ENCODE assay signal across 10 cellular contexts in genomic region chr17:57993471-57994365, GRCh38. TPM values are rescaled to one million over a fixed set of nuclear protein-coding genes. Genes with fewer than 3 reads are reported as not detected.
DNase-seq lines count a peak whose midpoint lies in the region; ATAC-seq, FAIRE-seq and TF ChIP-seq lines count a peak whose summit lies in the region.
"Had no signal": no experiment of that assay in that cellular context is flagged by ENCODE, and none has a peak within 500 bp of the region (broad histone marks: within the 10 kb centered on the region; RNA-seq: fewer than 3 reads in every experiment).

No MANE protein-coding gene starts in this region.

- H3K9me3 ChIP-seq in naive thymus-derived CD4-positive, alpha-beta T cell (ENCODE audit: control insufficient read depth in 2 of 3, low read length in 3 of 3) = no peaks in the 10 kb centered on the region
- H3K9me3 ChIP-seq: thoracic aorta had no signal

- H3K4me1 Mint-ChIP-seq in WTC11 = peaks cover 61% of the 10 kb centered on the region
- H3K4me1 Mint-ChIP-seq in naive thymus-derived CD4-positive, alpha-beta T cell = peaks cover 18 to 64% (median 57%) of the 10 kb centered on the region in 7 donors

- peak; percentile 7; the same call in 1 of the 2 replicates for ATAC-seq in WTC11
- ATAC-seq in naive thymus-derived CD4-positive, alpha-beta T cell = no peak
- ATAC-seq in GM21390 (IDR thresholded peaks at IDR 0.05; ENCODE audit: unreplicated experiment) = no peak

- intact Hi-C loops in naive thymus-derived CD4-positive, alpha-beta T cell (cut with micrococcal nuclease) = no loop called here
- intact Hi-C loops in posterior cingulate gyrus (cut with DNase I) = no loop called here

- H3K27me3 ChIP-seq in naive thymus-derived CD4-positive, alpha-beta T cell (ENCODE audit: control insufficient read depth in 2 of 2, insufficient read depth in 2 of 2, low read length in 2 of 2) = no peaks in the 10 kb centered on the region

- H3K36me3 ChIP-seq in naive thymus-derived CD4-positive, alpha-beta T cell (ENCODE audit: control insufficient read depth in 2 of 3, insufficient read depth in 3 of 3, low read length in 3 of 3) = no peaks in the 10 kb centered on the region
- H3K36me3 ChIP-seq: thoracic aorta had no signal

- peaks cover 4 to 24% of the 10 kb centered on the region in 2 donors for H3K4me1 ChIP-seq in naive thymus-derived CD4-positive, alpha-beta T cell (ENCODE audit: control insufficient read depth in 2 of 2, insufficient read depth in 2 of 2, low read length in 2 of 2)

- peak overlapping the region; percentile 44 for H3K27ac Mint-ChIP-seq in WTC11
- peak overlapping the region; percentile 22 to 90 (median 76) for H3K27ac Mint-ChIP-seq in naive thymus-derived CD4-positive, alpha-beta T cell

- H3K9me3 Mint-ChIP-seq in WTC11 = no peaks in the 10 kb centered on the region
- peaks cover 0 to 4% (median 0%) of the 10 kb centered on the region in 11 donors for H3K9me3 Mint-ChIP-seq in naive thymus-derived CD4-positive, alpha-beta T cell

- CTCF ChIA-PET in WTC11 (lab: Charles Lee) = interaction anchor here (0.6 to 11.1 kb wide), 11 partner anchors 9 to 160 kb away, joined by 3 to 207 read pairs (median 5); no protein-coding TSS in a partner anchor
- CTCF ChIA-PET in naive thymus-derived CD4-positive, alpha-beta T cell (lab: Charles Lee) = interaction anchor here (0.5 to 2.1 kb wide), 2 partner anchors 8 to 129 kb away, joined by 5 to 6 read pairs; no protein-coding TSS in a partner anchor

- POLR2A ChIA-PET in WTC11 (lab: Charles Lee) = interaction anchor here (0.6 to 1.3 kb wide), 7 partner anchors 38 to 135 kb away, joined by 3 to 5 read pairs (median 3); partner anchors contain the start of gene CUEDC1
- POLR2A ChIA-PET in naive thymus-derived CD4-positive, alpha-beta T cell (lab: Charles Lee) = interaction anchor here (0.7 to 11.2 kb wide), 8 partner anchors 9 to 142 kb away, joined by 3 to 113 read pairs (median 4); partner anchors contain the start of gene SRSF1

- FAIRE-seq in GM12891 (lab: Jason Lieb, UNC) = no peak
- FAIRE-seq: islet of Langerhans had no signal

- H3K27ac ChIP-seq in naive thymus-derived CD4-positive, alpha-beta T cell (ENCODE audit: low read depth, low read length) = peak overlapping the region; percentile 34

- peak; percentile 70 for TF ChIP-seq POLR2A in GM12891 (IDR thresholded peaks at IDR 0.05; ENCODE audit: low read depth, low read length)

- no peaks in the 10 kb centered on the region for H3K27me3 Mint-ChIP-seq in WTC11 (ENCODE audit: low read depth)
- no peaks in the 10 kb centered on the region for H3K27me3 Mint-ChIP-seq in naive thymus-derived CD4-positive, alpha-beta T cell

- DNase-seq in GM12891 (ENCODE audit: insufficient read length, low spot score) (no peak), NCI-H1417 (lab: John Stamatoyannopoulos, UW) (peak; percentile 66 to 91 (median 74)), WTC11 (ENCODE audit: low spot score) (no peak), posterior cingulate gyrus (no peak)
- DNase-seq in naive thymus-derived CD4-positive, alpha-beta T cell = no peak
- no peak for DNase-seq in stimulated activated CD4-positive, alpha-beta T cell treated with anti-CD3 and anti-CD28 coated beads, Interleukin-4, amount 100 ng/mL, for 24 hours
- DNase-seq in activated CD4-positive, alpha-beta T cell treated with anti-CD3 and anti-CD28 coated beads for 1 hour = no peak

- peaks cover 10% of the 10 kb centered on the region for H3K36me3 Mint-ChIP-seq in WTC11
- H3K36me3 Mint-ChIP-seq in naive thymus-derived CD4-positive, alpha-beta T cell = peaks cover 0 to 5% (median 0%) of the 10 kb centered on the region in 5 donors

- H3K4me3 ChIP-seq in naive thymus-derived CD4-positive, alpha-beta T cell (ENCODE audit: low read length) = no peak overlapping the region
- H3K4me3 ChIP-seq: thoracic aorta had no signal

- H3K4me3 Mint-ChIP-seq in WTC11 = no peak overlapping the region
- peak overlapping the region in 4 of 10 donors; percentile 24 to 45 (median 38) for H3K4me3 Mint-ChIP-seq in naive thymus-derived CD4-positive, alpha-beta T cell

- TF ChIP-seq CTCF in WTC11 (IDR thresholded peaks at IDR 0.05) = no peak

TF ChIP-seq in GM12891, 5 proteins besides CTCF, POLR2A, EP300 and RAD21:
- TF ChIP-seq PAX5 (IDR thresholded peaks at IDR 0.05; ENCODE audit: insufficient read depth, low read length, severe bottlenecking) (no peak), TAF1 (IDR thresholded peaks at IDR 0.05; ENCODE audit: low read depth, low read length) (no peak), SPI1 (IDR thresholded peaks at IDR 0.05; ENCODE audit: low read depth, low read length) (peak; percentile 74), POLR2AphosphoS5 (IDR thresholded peaks at IDR 0.05; ENCODE audit: low read depth, low read length) (peak; percentile 81), POU2F2 (IDR thresholded peaks at IDR 0.05; ENCODE audit: low read depth, low read length) (0 out of 2 replicates have a peak, but pooled peaks have one; percentile 31)

TF ChIP-seq in WTC11, 78 proteins besides CTCF, POLR2A, EP300 and RAD21 (continues in another document):
- TF ChIP-seq ZBTB43 (CRISPR knock-in tag; IDR thresholded peaks at IDR 0.05) (no peak), JUN (CRISPR knock-in tag; IDR thresholded peaks at IDR 0.05) (no peak), ZNF263 (CRISPR knock-in tag; IDR thresholded peaks at IDR 0.05; ENCODE audit: low read depth) (no peak), NFATC4 (CRISPR knock-in tag; IDR thresholded peaks at IDR 0.05) (peak; percentile 3; the same call in 1 of the 2 replicates), AR (CRISPR knock-in tag; IDR thresholded peaks at IDR 0.05) (no peak), PRRX2 (CRISPR knock-in tag; IDR thresholded peaks at IDR 0.05) (0 out of 2 replicates have a peak, but pooled peaks have one; percentile 61), ZNF423 (CRISPR knock-in tag; IDR thresholded peaks at IDR 0.05) (no peak)
- TF ChIP-seq, protein P1, sequence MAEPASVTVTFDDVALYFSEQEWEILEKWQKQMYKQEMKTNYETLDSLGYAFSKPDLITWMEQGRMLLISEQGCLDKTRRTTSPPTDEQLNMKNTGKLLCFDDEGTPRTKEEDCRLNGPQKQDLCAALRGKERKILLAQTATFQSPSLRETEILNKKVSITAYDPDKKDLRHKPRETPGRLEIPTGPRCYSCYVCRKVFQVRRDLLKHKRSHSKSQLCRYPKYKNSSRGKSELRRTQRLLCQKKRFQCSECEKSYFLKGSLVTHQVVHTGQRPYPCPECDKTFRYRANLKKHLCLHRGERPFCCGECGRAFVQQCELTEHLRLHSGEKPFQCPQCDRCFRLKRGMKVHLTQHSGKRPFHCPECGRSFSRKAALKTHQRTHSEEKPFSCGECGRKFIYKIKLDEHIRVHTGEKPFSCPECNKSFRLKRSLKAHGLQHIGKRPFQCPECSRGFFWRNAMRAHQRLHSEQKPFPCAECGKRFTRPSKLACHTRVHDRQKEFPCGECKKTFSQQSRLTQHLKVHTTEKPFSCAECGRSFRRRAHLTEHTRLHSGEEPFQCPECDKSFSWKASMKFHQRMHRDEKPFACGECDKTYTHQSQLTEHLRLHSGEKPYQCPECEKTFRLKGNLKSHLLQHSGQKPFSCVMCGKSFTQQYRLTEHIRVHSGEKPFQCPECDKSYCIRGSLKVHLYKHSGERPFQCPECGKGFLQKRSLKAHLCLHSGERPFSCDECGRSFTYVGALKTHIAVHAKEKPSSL (CRISPR knock-in tag; conservative IDR thresholded peaks at IDR 0.05) = no peak

RNA-seq across cellular contexts. Expression of gene VEZF1, which starts 5.7 kb away (rescaled TPM):
- 9.9 TPM for polyA plus RNA-seq in GM12891 (2012; ENCODE audit: low read depth, missing spikeins)
- 43.1 to 43.8 TPM (median 43.3 TPM) in 3 replicates for total RNA-seq in WTC11 (2021)
- total RNA-seq in naive thymus-derived CD4-positive, alpha-beta T cell = 10 to 100 TPM; 43.2 to 81.9 (median 46.3) TPM
- 10 to 100 TPM; 47.6 to 51.2 TPM for polyA plus RNA-seq in naive thymus-derived CD4-positive, alpha-beta T cell

RNA-seq across cellular contexts. Expression of gene SRSF1, which starts 13.3 kb away (rescaled TPM):
- polyA plus RNA-seq in GM12891 (2012; ENCODE audit: low read depth, missing spikeins) = 154 TPM
- total RNA-seq in WTC11 (2021) = 349 to 387 TPM (median 366 TPM) in 3 replicates
- total RNA-seq in naive thymus-derived CD4-positive, alpha-beta T cell = 100 to 1,000 TPM; 115 to 362 (median 249) TPM
- polyA plus RNA-seq in naive thymus-derived CD4-positive, alpha-beta T cell = 10 to 100 TPM; 48.7 to 49.3 TPM

RNA-seq across cellular contexts. Expression of gene CUEDC1, which starts 38.5 kb away (rescaled TPM):
- 0.78 TPM for polyA plus RNA-seq in GM12891 (2012; ENCODE audit: low read depth, missing spikeins)
- 6.5 to 12.2 TPM (median 9.4 TPM) in 3 replicates for total RNA-seq in WTC11 (2021)
- 1 to 10 TPM in 3 of 5 experiments, under 1 TPM in 2; 0.10 to 7.7 (median 1.0) TPM for total RNA-seq in naive thymus-derived CD4-positive, alpha-beta T cell
- polyA plus RNA-seq in naive thymus-derived CD4-positive, alpha-beta T cell = not detected

Comparison
In these comparisons a context has a peak if more than half of its experiments do, and no peak if none do; other contexts are left out.
1. DNase-seq: peak in NCI-H1417 (3 of 3); none in GM12891 (single experiment), WTC11 (single experiment), naive thymus-derived CD4-positive, alpha-beta T cell (0 of 9), posterior cingulate gyrus (0 of 10), stimulated activated CD4-positive, alpha-beta T cell treated with anti-CD3 and anti-CD28 coated beads, Interleukin-4, amount 100 ng/mL, for 24 hours (single experiment) and activated CD4-positive, alpha-beta T cell treated with anti-CD3 and anti-CD28 coated beads for 1 hour (single experiment).